ENCODE assay signal across 1 cellular context in the genomic region with DNA sequence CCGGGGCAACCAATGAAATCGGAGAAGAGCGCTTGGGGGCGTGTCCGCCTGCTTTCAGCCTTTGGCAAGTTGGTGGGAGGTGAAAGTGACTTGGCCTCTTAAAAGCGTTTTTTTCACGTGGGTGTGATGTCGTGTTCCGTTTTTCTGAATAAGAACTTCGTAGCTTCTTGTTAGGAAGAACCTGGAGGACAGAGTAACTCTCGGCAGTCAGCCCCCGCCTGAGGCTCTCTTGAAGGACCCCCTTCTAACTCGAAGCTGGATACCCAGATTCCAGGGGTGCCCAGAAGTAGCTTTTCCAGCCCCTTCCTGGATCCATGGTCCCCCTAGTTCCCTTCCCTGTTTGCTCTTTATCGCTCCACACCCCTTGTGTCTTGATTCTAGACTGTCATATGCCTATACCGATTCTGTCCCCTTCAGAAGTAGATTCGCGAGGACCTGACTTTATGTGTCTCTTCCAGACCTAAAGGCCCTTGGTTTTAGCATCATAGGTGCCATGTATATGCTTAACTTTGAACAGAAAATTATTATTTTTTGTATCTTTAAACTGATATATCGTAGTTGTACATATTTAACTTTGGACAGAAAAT.
TF ChIP-seq lines count a peak whose summit lies in the region.

No MANE protein-coding gene starts in this region.

TF ChIP-seq in K562, 482 proteins besides CTCF, POLR2A, EP300 and RAD21 (continued from another document):
- no peak for TF ChIP-seq ZNF589 (CRISPR knock-in tag; IDR thresholded peaks at IDR 0.05; ENCODE audit: low read depth)
- TF ChIP-seq MCM5 (IDR thresholded peaks at IDR 0.05; ENCODE audit: low read depth) = no peak
- TF ChIP-seq, protein P1, sequence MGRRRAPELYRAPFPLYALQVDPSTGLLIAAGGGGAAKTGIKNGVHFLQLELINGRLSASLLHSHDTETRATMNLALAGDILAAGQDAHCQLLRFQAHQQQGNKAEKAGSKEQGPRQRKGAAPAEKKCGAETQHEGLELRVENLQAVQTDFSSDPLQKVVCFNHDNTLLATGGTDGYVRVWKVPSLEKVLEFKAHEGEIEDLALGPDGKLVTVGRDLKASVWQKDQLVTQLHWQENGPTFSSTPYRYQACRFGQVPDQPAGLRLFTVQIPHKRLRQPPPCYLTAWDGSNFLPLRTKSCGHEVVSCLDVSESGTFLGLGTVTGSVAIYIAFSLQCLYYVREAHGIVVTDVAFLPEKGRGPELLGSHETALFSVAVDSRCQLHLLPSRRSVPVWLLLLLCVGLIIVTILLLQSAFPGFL (CRISPR knock-in tag; IDR thresholded peaks at IDR 0.05) = peak; percentile 82; the same call in 1 of the 2 replicates
- TF ChIP-seq SP1 (CRISPR knock-in tag; IDR thresholded peaks at IDR 0.05) = 0 out of 2 replicates have a peak, but pooled peaks have one; percentile 74
- TF ChIP-seq ZNF561 (CRISPR knock-in tag; conservative IDR thresholded peaks at IDR 0.05) = 0 out of 2 replicates have a peak, but pooled peaks have one; percentile 7
- peak in 1 of 2 experiments; percentile 62; a peak in 1 of 4 replicates for TF ChIP-seq NONO (IDR thresholded peaks at IDR 0.05; ENCODE audit: low read depth in 2 of 2, low read length in 1 of 2)
- TF ChIP-seq FOXA1 (IDR thresholded peaks at IDR 0.05; ENCODE audit: borderline replicate concordance) = no peak
- TF ChIP-seq TAF7 (tag; IDR thresholded peaks at IDR 0.05) = 0 out of 2 replicates have a peak, but pooled peaks have one; percentile 43
- no peak for TF ChIP-seq ILK (tag; IDR thresholded peaks at IDR 0.05; ENCODE audit: borderline replicate concordance, low read depth)
- TF ChIP-seq, protein P2, sequence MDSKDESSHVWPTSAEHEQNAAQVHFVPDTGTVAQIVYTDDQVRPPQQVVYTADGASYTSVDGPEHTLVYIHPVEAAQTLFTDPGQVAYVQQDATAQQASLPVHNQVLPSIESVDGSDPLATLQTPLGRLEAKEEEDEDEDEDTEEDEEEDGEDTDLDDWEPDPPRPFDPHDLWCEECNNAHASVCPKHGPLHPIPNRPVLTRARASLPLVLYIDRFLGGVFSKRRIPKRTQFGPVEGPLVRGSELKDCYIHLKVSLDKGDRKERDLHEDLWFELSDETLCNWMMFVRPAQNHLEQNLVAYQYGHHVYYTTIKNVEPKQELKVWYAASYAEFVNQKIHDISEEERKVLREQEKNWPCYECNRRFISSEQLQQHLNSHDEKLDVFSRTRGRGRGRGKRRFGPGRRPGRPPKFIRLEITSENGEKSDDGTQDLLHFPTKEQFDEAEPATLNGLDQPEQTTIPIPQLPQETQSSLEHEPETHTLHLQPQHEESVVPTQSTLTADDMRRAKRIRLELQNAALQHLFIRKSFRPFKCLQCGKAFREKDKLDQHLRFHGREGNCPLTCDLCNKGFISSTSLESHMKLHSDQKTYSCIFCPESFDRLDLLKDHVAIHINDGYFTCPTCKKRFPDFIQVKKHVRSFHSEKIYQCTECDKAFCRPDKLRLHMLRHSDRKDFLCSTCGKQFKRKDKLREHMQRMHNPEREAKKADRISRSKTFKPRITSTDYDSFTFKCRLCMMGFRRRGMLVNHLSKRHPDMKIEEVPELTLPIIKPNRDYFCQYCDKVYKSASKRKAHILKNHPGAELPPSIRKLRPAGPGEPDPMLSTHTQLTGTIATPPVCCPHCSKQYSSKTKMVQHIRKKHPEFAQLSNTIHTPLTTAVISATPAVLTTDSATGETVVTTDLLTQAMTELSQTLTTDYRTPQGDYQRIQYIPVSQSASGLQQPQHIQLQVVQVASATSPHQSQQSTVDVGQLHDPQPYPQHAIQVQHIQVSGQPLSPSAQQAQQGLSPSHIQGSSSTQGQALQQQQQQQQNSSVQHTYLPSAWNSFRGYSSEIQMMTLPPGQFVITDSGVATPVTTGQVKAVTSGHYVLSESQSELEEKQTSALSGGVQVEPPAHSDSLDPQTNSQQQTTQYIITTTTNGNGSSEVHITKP (IDR thresholded peaks at IDR 0.05; ENCODE audit: partially characterized antibody) = peak; percentile 97
- peak; percentile 46; the same call in 1 of the 2 replicates for TF ChIP-seq OTX1 (CRISPR knock-in tag; IDR thresholded peaks at IDR 0.05)
- peak; percentile 96 for TF ChIP-seq L3MBTL2 (IDR thresholded peaks at IDR 0.05)
- 0 out of 4 replicates have a peak, but pooled peaks of 1 of the 2 experiments have one; percentile 33 for TF ChIP-seq ARNT (IDR thresholded peaks at IDR 0.05)
- peak; percentile 58 for TF ChIP-seq GABPB1 (CRISPR knock-in tag; IDR thresholded peaks at IDR 0.05)
- 0 out of 2 replicates have a peak, but pooled peaks have one; percentile 29 for TF ChIP-seq ARID1B (IDR thresholded peaks at IDR 0.05)
- TF ChIP-seq ZNF143 (CRISPR knock-in tag; IDR thresholded peaks at IDR 0.05) = no peak
- TF ChIP-seq, protein P3, sequence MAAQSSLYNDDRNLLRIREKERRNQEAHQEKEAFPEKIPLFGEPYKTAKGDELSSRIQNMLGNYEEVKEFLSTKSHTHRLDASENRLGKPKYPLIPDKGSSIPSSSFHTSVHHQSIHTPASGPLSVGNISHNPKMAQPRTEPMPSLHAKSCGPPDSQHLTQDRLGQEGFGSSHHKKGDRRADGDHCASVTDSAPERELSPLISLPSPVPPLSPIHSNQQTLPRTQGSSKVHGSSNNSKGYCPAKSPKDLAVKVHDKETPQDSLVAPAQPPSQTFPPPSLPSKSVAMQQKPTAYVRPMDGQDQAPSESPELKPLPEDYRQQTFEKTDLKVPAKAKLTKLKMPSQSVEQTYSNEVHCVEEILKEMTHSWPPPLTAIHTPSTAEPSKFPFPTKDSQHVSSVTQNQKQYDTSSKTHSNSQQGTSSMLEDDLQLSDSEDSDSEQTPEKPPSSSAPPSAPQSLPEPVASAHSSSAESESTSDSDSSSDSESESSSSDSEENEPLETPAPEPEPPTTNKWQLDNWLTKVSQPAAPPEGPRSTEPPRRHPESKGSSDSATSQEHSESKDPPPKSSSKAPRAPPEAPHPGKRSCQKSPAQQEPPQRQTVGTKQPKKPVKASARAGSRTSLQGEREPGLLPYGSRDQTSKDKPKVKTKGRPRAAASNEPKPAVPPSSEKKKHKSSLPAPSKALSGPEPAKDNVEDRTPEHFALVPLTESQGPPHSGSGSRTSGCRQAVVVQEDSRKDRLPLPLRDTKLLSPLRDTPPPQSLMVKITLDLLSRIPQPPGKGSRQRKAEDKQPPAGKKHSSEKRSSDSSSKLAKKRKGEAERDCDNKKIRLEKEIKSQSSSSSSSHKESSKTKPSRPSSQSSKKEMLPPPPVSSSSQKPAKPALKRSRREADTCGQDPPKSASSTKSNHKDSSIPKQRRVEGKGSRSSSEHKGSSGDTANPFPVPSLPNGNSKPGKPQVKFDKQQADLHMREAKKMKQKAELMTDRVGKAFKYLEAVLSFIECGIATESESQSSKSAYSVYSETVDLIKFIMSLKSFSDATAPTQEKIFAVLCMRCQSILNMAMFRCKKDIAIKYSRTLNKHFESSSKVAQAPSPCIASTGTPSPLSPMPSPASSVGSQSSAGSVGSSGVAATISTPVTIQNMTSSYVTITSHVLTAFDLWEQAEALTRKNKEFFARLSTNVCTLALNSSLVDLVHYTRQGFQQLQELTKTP (IDR thresholded peaks at IDR 0.05; ENCODE audit: low read depth in 1 of 2, partially characterized antibody in 2 of 2) = peak; percentile 33 to 58
- TF ChIP-seq TAF1 (IDR thresholded peaks at IDR 0.05; ENCODE audit: control insufficient read depth, extremely low read depth, insufficient read depth, low read length, severe bottlenecking) = peak; percentile 53
- TF ChIP-seq, protein P4, sequence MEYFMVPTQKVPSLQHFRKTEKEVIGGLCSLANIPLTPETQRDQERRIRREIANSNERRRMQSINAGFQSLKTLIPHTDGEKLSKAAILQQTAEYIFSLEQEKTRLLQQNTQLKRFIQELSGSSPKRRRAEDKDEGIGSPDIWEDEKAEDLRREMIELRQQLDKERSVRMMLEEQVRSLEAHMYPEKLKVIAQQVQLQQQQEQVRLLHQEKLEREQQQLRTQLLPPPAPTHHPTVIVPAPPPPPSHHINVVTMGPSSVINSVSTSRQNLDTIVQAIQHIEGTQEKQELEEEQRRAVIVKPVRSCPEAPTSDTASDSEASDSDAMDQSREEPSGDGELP (CRISPR knock-in tag; IDR thresholded peaks at IDR 0.05; ENCODE audit: borderline replicate concordance) = peak; percentile 69; the same call in 1 of the 2 replicates
